Comparison of ENCODE assay signal across 20 cellular contexts in the genomic region with DNA sequence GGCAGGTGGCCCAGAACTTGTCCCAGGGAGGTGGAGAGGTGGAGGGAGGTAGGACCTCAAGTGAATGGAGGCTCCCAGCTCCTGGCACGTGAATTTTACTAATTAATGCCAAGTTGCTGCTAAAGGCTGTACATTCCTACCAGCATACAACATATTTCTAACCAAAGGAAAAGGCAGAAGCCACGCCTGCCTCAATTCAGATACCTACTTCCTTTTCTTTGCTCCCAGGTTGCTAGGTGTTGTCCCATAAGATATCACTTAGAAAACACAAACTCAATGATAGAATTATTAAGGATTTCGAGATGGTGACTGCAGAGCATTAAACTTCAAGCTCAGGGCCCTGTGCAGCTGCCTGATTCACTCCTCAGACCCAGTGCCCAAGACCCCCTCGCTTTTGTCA. TPM values are rescaled to one million over a fixed set of nuclear protein-coding genes. Genes with fewer than 3 reads are reported as not detected.
DNase-seq lines count a peak whose midpoint lies in the region; ATAC-seq and TF ChIP-seq lines count a peak whose summit lies in the region.
"Had no signal": no experiment of that assay in that cellular context is flagged by ENCODE, and none has a peak within 500 bp of the region (broad histone marks: within the 10 kb centered on the region; RNA-seq: fewer than 3 reads in every experiment).

No MANE protein-coding gene starts in this region.

- no peak overlapping the region for H3K4me3 ChIP-seq in upper lobe of right lung
- no peak overlapping the region for H3K4me3 ChIP-seq in dorsolateral prefrontal cortex

- H3K27ac ChIP-seq in upper lobe of right lung: peak overlapping the region; percentile 58
- no peak overlapping the region for H3K27ac ChIP-seq in dorsolateral prefrontal cortex

- H3K4me3 Mint-ChIP-seq in activated naive CD8-positive, alpha-beta T cell: peak overlapping the region; percentile 18
- no peak overlapping the region for H3K4me3 Mint-ChIP-seq in activated naive CD8-positive, alpha-beta T cell treated with anti-CD3 and anti-CD28 coated beads, Interleukin-2, amount 50 U/mL, for 24 hours
- no peak overlapping the region for H3K4me3 Mint-ChIP-seq in memory B cell

- H3K27me3 ChIP-seq in upper lobe of right lung (no peaks in the 10 kb centered on the region), dorsolateral prefrontal cortex (no peaks in the 10 kb centered on the region)

- no peak overlapping the region for H3K27ac Mint-ChIP-seq in activated naive CD8-positive, alpha-beta T cell
- no peak overlapping the region for H3K27ac Mint-ChIP-seq in activated naive CD8-positive, alpha-beta T cell treated with anti-CD3 and anti-CD28 coated beads, Interleukin-2, amount 50 U/mL, for 24 hours
- H3K27ac Mint-ChIP-seq in memory B cell: peak overlapping the region; percentile 49

- intact Hi-C loops in upper lobe of right lung (cut with DNase I) (no loop called here), dorsolateral prefrontal cortex (cut with DNase I) (no loop called here)

- no peak for ATAC-seq in activated naive CD8-positive, alpha-beta T cell treated with anti-CD3 and anti-CD28 coated beads, Interleukin-2, amount 50 U/mL, for 24 hours
- ATAC-seq in memory B cell (ENCODE audit: low read depth) (no peak), upper lobe of right lung (no peak)
- ATAC-seq: left cardiac atrium, Panc1 had no signal

- H3K27me3 Mint-ChIP-seq in activated naive CD8-positive, alpha-beta T cell: no peaks in the 10 kb centered on the region
- no peaks in the 10 kb centered on the region for H3K27me3 Mint-ChIP-seq in activated naive CD8-positive, alpha-beta T cell treated with anti-CD3 and anti-CD28 coated beads, Interleukin-2, amount 50 U/mL, for 24 hours
- H3K27me3 Mint-ChIP-seq in memory B cell: no peaks in the 10 kb centered on the region

- peaks cover 41% of the 10 kb centered on the region for H3K4me1 ChIP-seq in upper lobe of right lung

- no peak for DNase-seq in activated naive CD8-positive, alpha-beta T cell treated with anti-CD3 and anti-CD28 coated beads, Interleukin-2, amount 50 U/mL, for 24 hours
- DNase-seq in NOMO-1 treated with DMSO at 0.1 percent for 48 hours (lab: John Stamatoyannopoulos, UW; ENCODE audit: unreplicated experiment): peak; percentile 17
- no peak for DNase-seq in memory B cell (ENCODE audit: low spot score in 2 of 2)
- DNase-seq in upper lobe of right lung: no peak
- DNase-seq in dorsolateral prefrontal cortex: no peak
- DNase-seq in cerebellum (ENCODE audit: low spot score): no peak
- no peak for DNase-seq in NCI-H2029 (lab: John Stamatoyannopoulos, UW)
- DNase-seq: activated CD4-positive, alpha-beta T cell treated with anti-CD3 and anti-CD28 coated beads for 1 hour; activated CD8-positive, alpha-beta memory T cell treated with anti-CD3 and anti-CD28 coated beads, Interleukin-2, amount 50 U/mL, for 4 hours; activated gamma-delta T cell treated with Interleukin-2 at 50 U/mL for 16 hours; aorta; effector CD8-positive, alpha-beta T cell; Karpas-422; left cardiac atrium; NCI-H526 treated with DMSO at 0.1 percent for 48 hours; T-helper 9 cell had no signal

- H3K36me3 Mint-ChIP-seq in activated naive CD8-positive, alpha-beta T cell: no peaks in the 10 kb centered on the region
- no peaks in the 10 kb centered on the region for H3K36me3 Mint-ChIP-seq in activated naive CD8-positive, alpha-beta T cell treated with anti-CD3 and anti-CD28 coated beads, Interleukin-2, amount 50 U/mL, for 24 hours (ENCODE audit: low read depth)
- peaks cover 1% of the 10 kb centered on the region for H3K36me3 Mint-ChIP-seq in memory B cell

- TF ChIP-seq CTCF in upper lobe of right lung (IDR thresholded peaks at IDR 0.05) (no peak), dorsolateral prefrontal cortex (IDR thresholded peaks at IDR 0.05 in 54 of 56, conservative IDR thresholded peaks at IDR 0.05 in 2 of 56; ENCODE audit: low read depth in 1 of 56, partially characterized antibody in 56 of 56) (no peak)

- no peaks in the 10 kb centered on the region for H3K9me3 ChIP-seq in upper lobe of right lung

- H3K36me3 ChIP-seq in upper lobe of right lung: no peaks in the 10 kb centered on the region

- H3K4me1 Mint-ChIP-seq in activated naive CD8-positive, alpha-beta T cell (ENCODE audit: low read depth): peaks cover 47% of the 10 kb centered on the region
- peaks cover 36% of the 10 kb centered on the region for H3K4me1 Mint-ChIP-seq in activated naive CD8-positive, alpha-beta T cell treated with anti-CD3 and anti-CD28 coated beads, Interleukin-2, amount 50 U/mL, for 24 hours
- H3K4me1 Mint-ChIP-seq in memory B cell: peaks cover 42% of the 10 kb centered on the region

- no peaks in the 10 kb centered on the region for H3K9me3 Mint-ChIP-seq in activated naive CD8-positive, alpha-beta T cell (ENCODE audit: low read depth)
- H3K9me3 Mint-ChIP-seq in activated naive CD8-positive, alpha-beta T cell treated with anti-CD3 and anti-CD28 coated beads, Interleukin-2, amount 50 U/mL, for 24 hours: no peaks in the 10 kb centered on the region
- H3K9me3 Mint-ChIP-seq in memory B cell: peaks cover under 1% of the 10 kb centered on the region

RNA-seq across cellular contexts. Expression of a gene that starts 20.5 kb away (rescaled TPM):
- total RNA-seq in upper lobe of right lung (5.6 TPM), dorsolateral prefrontal cortex (10 to 100 TPM in 118 of 120 experiments, 1 to 10 TPM in 2; 5.3 to 40.7 (median 21.2) TPM), cerebellum (40.6 TPM)
- total RNA-seq: glomerular endothelial cell, H4 had no signal
